Comparison of ENCODE assay signal across 8 cellular contexts in genomic region chr6:109631403-109631802, GRCh38.
"Had no signal": no experiment of that assay in that cellular context is flagged by ENCODE, and none has a peak within 500 bp of the region (broad histone marks: within the 10 kb centered on the region; RNA-seq: fewer than 3 reads in every experiment).

No MANE protein-coding gene starts in this region.

- ATAC-seq: GM12878 had no signal

- FAIRE-seq: G401.6, GM12878, GM12891, GM12892, GM18507, GM19239 had no signal

- DNase-seq: GDM1, GF-D8 had no signal

- H3K4me3 ChIP-seq: GM12878 had no signal
